ENCODE assay signal across 30 cellular contexts in genomic region chr7:124812764-124813163, GRCh38. TPM values are rescaled to one million over a fixed set of nuclear protein-coding genes. Genes with fewer than 3 reads are reported as not detected.
"Had no signal": no experiment of that assay in that cellular context is flagged by ENCODE, and none has a peak within 500 bp of the region (broad histone marks: within the 10 kb centered on the region; RNA-seq: fewer than 3 reads in every experiment).

No MANE protein-coding gene starts in this region.

- H3K4me3 ChIP-seq: colonic mucosa, esophagus squamous epithelium, gastrocnemius medialis, heart right ventricle, left lung, lower lobe of right lung, mucosa of descending colon had no signal

- H3K36me3 Mint-ChIP-seq: immature natural killer cell, mesothelial cell of epicardium, naive B cell had no signal

- H3K36me3 ChIP-seq: colonic mucosa, esophagus squamous epithelium, gastrocnemius medialis, heart right ventricle, left lung, lower lobe of right lung had no signal

- H3K9me3 Mint-ChIP-seq: dendritic cell treated with granulocyte-macrophage colony-stimulating factor and Interleukin-4, amounts not matched to agents 40 ng/mL and 50 ng/mL, for 4 days; effector memory CD8-positive, alpha-beta T cell had no signal

- H3K27ac Mint-ChIP-seq: dendritic cell treated with granulocyte-macrophage colony-stimulating factor and Interleukin-4, amounts not matched to agents 40 ng/mL and 50 ng/mL, for 4 days; effector memory CD8-positive, alpha-beta T cell; endodermal cell; immature natural killer cell; mesothelial cell of epicardium; naive B cell had no signal

- H3K27me3 ChIP-seq: colonic mucosa, gastrocnemius medialis, heart right ventricle, left lung had no signal

- ATAC-seq: effector memory CD8-positive, alpha-beta T cell; esophagus mucosa; gastrocnemius medialis; heart right ventricle; left cardiac atrium; left lung; left ventricle myocardium superior; lower lobe of right lung; mucosa of descending colon had no signal

- DNase-seq: colonic mucosa; cortex of kidney; effector CD8-positive, alpha-beta T cell; effector memory CD8-positive, alpha-beta T cell; endodermal cell; erythroblast; esophagus squamous epithelium; foreskin fibroblast; foreskin melanocyte; gastrocnemius medialis; glutamatergic neuron; head of caudate nucleus; heart right ventricle; hippocampal formation; immature natural killer cell; islet precursor cell; kidney; kidney glomerular epithelial cell; left cardiac atrium; left lung; left ventricle myocardium superior; lower lobe of right lung; mesenchymal stem cell; mucosa of descending colon; naive B cell had no signal

- H3K4me1 Mint-ChIP-seq: immature natural killer cell, naive B cell had no signal

- H3K27ac ChIP-seq: colonic mucosa, epithelial cell of prostate, esophagus squamous epithelium, gastrocnemius medialis, heart right ventricle, left lung, lower lobe of right lung had no signal

- H3K4me3 Mint-ChIP-seq: dendritic cell treated with granulocyte-macrophage colony-stimulating factor and Interleukin-4, amounts not matched to agents 40 ng/mL and 50 ng/mL, for 4 days; effector memory CD8-positive, alpha-beta T cell; endodermal cell; immature natural killer cell; mesothelial cell of epicardium; naive B cell had no signal

- H3K9me3 ChIP-seq: colonic mucosa, esophagus squamous epithelium, gastrocnemius medialis, left lung, lower lobe of right lung, mucosa of descending colon had no signal

- H3K4me1 ChIP-seq: colonic mucosa, esophagus squamous epithelium, heart right ventricle, left lung, lower lobe of right lung had no signal

RNA-seq across cellular contexts. Expression of gene GPR37, which starts 47.2 kb away (rescaled TPM):
- total RNA-seq: left ventricle myocardium superior, mesenteric fat pad had no signal
- polyA plus RNA-seq: immature natural killer cell had no signal
